Comparison of ENCODE assay signal across 17 cellular contexts in the genomic region with DNA sequence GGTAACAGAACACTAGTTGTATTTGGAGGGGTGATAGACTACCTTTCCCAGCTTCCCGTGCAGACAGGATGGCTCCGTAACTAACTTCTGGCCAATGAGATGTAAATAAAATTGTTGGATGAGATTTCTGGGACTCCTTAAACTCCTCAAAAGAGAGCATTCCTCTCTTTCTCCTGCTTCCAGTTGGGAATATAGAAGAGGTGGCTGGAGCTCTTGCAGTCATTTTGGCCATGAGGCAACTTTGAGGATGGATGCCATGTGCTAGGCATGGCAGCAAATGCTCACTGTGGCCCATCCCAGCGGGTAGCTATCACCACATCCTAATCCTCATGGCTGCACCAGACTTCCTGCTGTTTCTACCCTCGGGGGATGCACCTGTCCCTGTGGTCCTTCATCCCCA. TPM values are rescaled to one million over a fixed set of nuclear protein-coding genes. Genes with fewer than 3 reads are reported as not detected.
DNase-seq lines count a peak whose midpoint lies in the region; ATAC-seq and TF ChIP-seq lines count a peak whose summit lies in the region.
"Had no signal": no experiment of that assay in that cellular context is flagged by ENCODE, and none has a peak within 500 bp of the region (broad histone marks: within the 10 kb centered on the region; RNA-seq: fewer than 3 reads in every experiment).

No MANE protein-coding gene starts in this region.

- 65 to 73% methylated on average over 4 of the region's 4 CpGs for WGBS in heart right ventricle, 2 donors
- no CpG with 5 or more reads among the region's 4 CpGs for WGBS in H9 (ENCODE audit: extremely low coverage, insufficient read length, low lambda C conversion rate)
- 82 to 89% (median 87%) methylated on average over 4 of the region's 4 CpGs for WGBS in ovary, 3 donors

- H3K4me1 ChIP-seq in right atrium auricular region (peaks cover 0 to 58% of the 10 kb centered on the region in 2 donors), heart right ventricle (peaks cover 12 to 72% (median 39%) of the 10 kb centered on the region in 9 donors), Loucy (ENCODE audit: insufficient read depth, low read length, poor library complexity, severe bottlenecking) (peaks cover 57% of the 10 kb centered on the region), lower lobe of right lung (no peaks in the 10 kb centered on the region), H9 (ENCODE audit: insufficient read depth, low read length) (no peaks in the 10 kb centered on the region), ovary (ENCODE audit: insufficient read depth) (peaks cover 9% of the 10 kb centered on the region)
- H3K4me1 ChIP-seq: Caco-2 had no signal

- H3K56ac ChIP-seq in H9 (ENCODE audit: insufficient read length, low read depth, low read length), result no peak overlapping the region

- peaks cover 19% of the 10 kb centered on the region for H3F3A ChIP-seq in Loucy (ENCODE audit: low read depth)

- H3K36me3 ChIP-seq in right atrium auricular region (peaks cover 68% of the 10 kb centered on the region), heart right ventricle (peaks cover 0 to 35% (median 0%) of the 10 kb centered on the region in 9 donors), Loucy (ENCODE audit: insufficient read depth, low read length) (no peaks in the 10 kb centered on the region), lower lobe of right lung (no peaks in the 10 kb centered on the region), ovary (no peaks in the 10 kb centered on the region)
- H3K36me3 ChIP-seq: BE2C had no signal

- H3T11ph ChIP-seq in H9 (ENCODE audit: low read length), result no peak overlapping the region

- no peak overlapping the region for H2AK5ac ChIP-seq in H9 (ENCODE audit: insufficient read length, low read length)

- H3K27ac ChIP-seq in right atrium auricular region, result peak overlapping the region; percentile 89 to 92
- peak overlapping the region in 5 of 10 donors; percentile 20 to 92 (median 91) for H3K27ac ChIP-seq in heart right ventricle
- no peak overlapping the region for H3K27ac ChIP-seq in lower lobe of right lung
- H3K27ac ChIP-seq in H9 (ENCODE audit: insufficient read length, low read depth, low read length), result no peak overlapping the region
- no peak overlapping the region for H3K27ac ChIP-seq in ovary
- H3K27ac ChIP-seq: A549 had no signal

- no peak for TF ChIP-seq POLR2A in ovary (IDR thresholded peaks at IDR 0.05)

- H4K91ac ChIP-seq in H9 (ENCODE audit: insufficient read length, low read depth, low read length), result no peak overlapping the region

- no peak overlapping the region for H3K4me3 Mint-ChIP-seq in H9
- H3K4me3 Mint-ChIP-seq: CD8-positive, alpha-beta memory T cell had no signal

- H3K27ac Mint-ChIP-seq in H9, result no peak overlapping the region
- H3K27ac Mint-ChIP-seq: CD8-positive, alpha-beta memory T cell had no signal

- H2BK5ac ChIP-seq in H9 (ENCODE audit: insufficient read length, low read length), result no peak overlapping the region

- no peak for TF ChIP-seq EP300 in ovary (IDR thresholded peaks at IDR 0.05)

- no peak overlapping the region for H3K23ac ChIP-seq in H9 (ENCODE audit: insufficient read length, low read depth, low read length)

- H3K79me2 ChIP-seq in Loucy (ENCODE audit: insufficient read depth, low read length) (peaks cover 4% of the 10 kb centered on the region), H9 (ENCODE audit: insufficient read depth, low read length) (no peaks in the 10 kb centered on the region)

- H4K8ac ChIP-seq in H9 (replicated peaks; ENCODE audit: insufficient read length, low read depth, low read length), result no peak overlapping the region

- H3K36me3 Mint-ChIP-seq in H9 (ENCODE audit: insufficient read depth in 1 of 3, low read depth in 3 of 3), result no peaks in the 10 kb centered on the region
- H3K36me3 Mint-ChIP-seq: CD8-positive, alpha-beta memory T cell had no signal

- no peak overlapping the region for H2BK20ac ChIP-seq in H9 (ENCODE audit: low read depth, low read length, poor library complexity, severe bottlenecking)

- H4K20me1 ChIP-seq in Loucy (ENCODE audit: insufficient read depth, low read length, poor library complexity, severe bottlenecking), result no peaks in the 10 kb centered on the region
- H4K20me1 ChIP-seq in H9 (ENCODE audit: control insufficient read depth, insufficient read depth, insufficient read length), result no peaks in the 10 kb centered on the region

- intact Hi-C loops in heart right ventricle (cut with DNase I) (no loop called here), lower lobe of right lung (cut with DNase I) (no loop called here), ovary (cut with DNase I) (loop anchor here in 1 of 4 donors (10.0 kb wide), 1 partner anchor 175 kb away; no protein-coding TSS in a partner anchor)

- H3K23me2 ChIP-seq in H9 (ENCODE audit: insufficient read length, low read depth, low read length, poor library complexity, severe bottlenecking), result no peaks in the 10 kb centered on the region

- TF ChIP-seq CTCF in right atrium auricular region (IDR thresholded peaks at IDR 0.05) (no peak), heart right ventricle (IDR thresholded peaks at IDR 0.05) (no peak), Loucy (conservative IDR thresholded peaks at IDR 0.05; ENCODE audit: low read length) (no peak), lower lobe of right lung (IDR thresholded peaks at IDR 0.05) (no peak), H9 (conservative IDR thresholded peaks at IDR 0.05) (no peak), ovary (IDR thresholded peaks at IDR 0.05) (no peak)

- H3K4me2 ChIP-seq in Loucy (ENCODE audit: low read depth, low read length, poor library complexity, severe bottlenecking) (peak overlapping the region; percentile 80), H9 (ENCODE audit: insufficient read depth, insufficient read length, low read length) (no peak overlapping the region)
- H3K4me2 ChIP-seq: A549 had no signal

- H2BK15ac ChIP-seq in H9 (ENCODE audit: low read depth, low read length), result no peak overlapping the region

- no peak overlapping the region for H3K18ac ChIP-seq in H9 (ENCODE audit: insufficient read length, low read depth, low read length)

- H3K27me3 Mint-ChIP-seq in H9 (ENCODE audit: low read depth), result peaks cover 15% of the 10 kb centered on the region

- H3K79me1 ChIP-seq in H9 (ENCODE audit: insufficient read depth, low read depth, low read length, poor library complexity, severe bottlenecking), result no peaks in the 10 kb centered on the region

- H2BK120ac ChIP-seq in H9 (ENCODE audit: low read depth, low read length, poor library complexity, severe bottlenecking), result no peak overlapping the region

- H3K9me3 ChIP-seq in right atrium auricular region (no peaks in the 10 kb centered on the region), heart right ventricle (no peaks in the 10 kb centered on the region), Loucy (ENCODE audit: insufficient read depth, low read depth, low read length) (no peaks in the 10 kb centered on the region), lower lobe of right lung (no peaks in the 10 kb centered on the region), H9 (ENCODE audit: control insufficient read depth, low read depth, low read length) (no peaks in the 10 kb centered on the region), ovary (no peaks in the 10 kb centered on the region)
- H3K9me3 ChIP-seq: A549, BE2C, Caco-2 had no signal

- no peaks in the 10 kb centered on the region; a peak in 1 of 4 replicates for H3K4me1 Mint-ChIP-seq in H9

- no peak overlapping the region for H2BK12ac ChIP-seq in H9 (ENCODE audit: insufficient read length, low read depth, low read length)

- H3K9ac ChIP-seq in Loucy (ENCODE audit: low read depth, low read length, poor library complexity, severe bottlenecking) (peak overlapping the region; percentile 62), H9 (ENCODE audit: extremely low read depth, insufficient read length, low read length) (no peak overlapping the region)

- H2AFZ ChIP-seq in Loucy (ENCODE audit: low read length) (no peak overlapping the region), H9 (ENCODE audit: low read length) (no peak overlapping the region)

- H3K27me3 ChIP-seq in right atrium auricular region (no peaks in the 10 kb centered on the region), heart right ventricle (no peaks in the 10 kb centered on the region), Loucy (ENCODE audit: insufficient read depth, low read length, poor library complexity, severe bottlenecking) (no peaks in the 10 kb centered on the region), lower lobe of right lung (ENCODE audit: low read depth) (no peaks in the 10 kb centered on the region), H9 (ENCODE audit: insufficient read depth, low read length) (no peaks in the 10 kb centered on the region), ovary (no peaks in the 10 kb centered on the region)
- H3K27me3 ChIP-seq: BE2C had no signal

- no peak overlapping the region for H4K5ac ChIP-seq in H9 (ENCODE audit: insufficient read length, low read depth, low read length)

- no peaks in the 10 kb centered on the region for H3K9me3 Mint-ChIP-seq in H9
- H3K9me3 Mint-ChIP-seq: CD8-positive, alpha-beta memory T cell had no signal

- DNase-seq in right atrium auricular region (ENCODE audit: low spot score) (no peak), heart right ventricle (no peak), lower lobe of right lung (peak; percentile 9), H9 (no peak), ovary (no peak)
- DNase-seq: BE2C; Caco-2; CD8-positive, alpha-beta memory T cell; DND-41; GDM1; GOT3; HCEC 1CT; IMR-90 had no signal

- ATAC-seq in heart right ventricle (no peak), lower lobe of right lung (no peak), HG03045 (IDR thresholded peaks at IDR 0.05; ENCODE audit: unreplicated experiment) (no peak)
- ATAC-seq: A549 had no signal

- H3K14ac ChIP-seq in H9 (ENCODE audit: insufficient read depth, low read length), result no peak overlapping the region

- H3K4ac ChIP-seq in H9 (ENCODE audit: low read depth, low read length), result no peak overlapping the region

- no peak overlapping the region for H3K4me3 ChIP-seq in right atrium auricular region
- no peak overlapping the region for H3K4me3 ChIP-seq in heart right ventricle
- H3K4me3 ChIP-seq in Loucy (ENCODE audit: low read length, poor library complexity, severe bottlenecking), result peak overlapping the region; percentile 62
- no peak overlapping the region for H3K4me3 ChIP-seq in lower lobe of right lung
- no peak overlapping the region for H3K4me3 ChIP-seq in ovary
- H3K4me3 ChIP-seq: A549 had no signal

- no peaks in the 10 kb centered on the region for H3K9me2 ChIP-seq in Loucy (replicated peaks; ENCODE audit: low read depth, low read length)

RNA-seq across cellular contexts. Expression of gene MB, which starts 7.4 kb away (rescaled TPM):
- 1,000 to 10,000 TPM; 6,650 to 9,762 TPM for total RNA-seq in right atrium auricular region
- over 10,000 TPM in 9 of 10 donors, 1,000 to 10,000 TPM in 1; 9,966 to 22,407 (median 14,751) TPM for total RNA-seq in heart right ventricle
- over 10,000 TPM in 1 of 2 donors, 1,000 to 10,000 TPM in 1; 8,931 to 10,284 TPM for polyA plus RNA-seq in heart right ventricle
- 0.86 TPM for total RNA-seq in lower lobe of right lung
- total RNA-seq in H9 (2021), result 0.29 and 0.55 TPM in 2 replicates
- 1 to 10 TPM in 4 of 7 donors, not detected in 3; 1.3 to 3.0 (median 1.7) TPM for total RNA-seq in ovary
- polyA plus RNA-seq in ovary, result 1 to 10 TPM; 1.7 to 2.6 TPM
- total RNA-seq: IMR-90 had no signal
- polyA plus RNA-seq: AG04450; CD8-positive, alpha-beta memory T cell; IMR-90 had no signal

RNA-seq across cellular contexts. Expression of gene APOL6, which starts 38.5 kb away (rescaled TPM):
- total RNA-seq in right atrium auricular region (1 to 10 TPM; 7.5 to 8.5 TPM), heart right ventricle (10 to 100 TPM in 2 of 10 donors, 1 to 10 TPM in 8; 4.6 to 51.9 (median 8.7) TPM), lower lobe of right lung (53.8 TPM), H9 (2021) (0.04 and 0.07 TPM in 2 replicates), ovary (10 to 100 TPM; 11.1 to 34.1 (median 21.4) TPM)
- polyA plus RNA-seq in heart right ventricle (1 to 10 TPM; 1.7 to 4.0 TPM), ovary (10 to 100 TPM; 12.6 to 18.6 TPM)

Comparison
In these comparisons a context has a peak if more than half of its experiments do, and no peak if none do; other contexts are left out.
1. H3K27ac ChIP-seq: peak in right atrium auricular region (2 of 2); none in lower lobe of right lung (single experiment), H9 (single experiment) and ovary (0 of 2).
2. RNA of gene MB, which starts 7.4 kb away (total RNA-seq): 9,966 to 22,407 TPM in heart right ventricle and 6,650 to 9,762 TPM in right atrium auricular region; 1.3 to 3.0 TPM in ovary, 0.86 TPM in lower lobe of right lung (single experiment) and 0.29 to 0.55 TPM in H9; every median in the first group is over 1,000 times any median in the second.